1 cellular context compared by ENCODE assay signal in genomic region chr20:50282592-50283241, GRCh38.
TF ChIP-seq lines count a peak whose summit lies in the region.

No MANE protein-coding gene starts in this region.

TF ChIP-seq in IMR-90, 13 proteins besides CTCF, POLR2A, EP300 and RAD21 (continued from another document):
- TF ChIP-seq MXI1 (IDR thresholded peaks at IDR 0.05; ENCODE audit: borderline replicate concordance, low read depth, low read length): no peak
- TF ChIP-seq BHLHE40 (IDR thresholded peaks at IDR 0.05; ENCODE audit: low read depth, low read length): no peak
- TF ChIP-seq CHD1 (IDR thresholded peaks at IDR 0.05; ENCODE audit: low read depth, low read length): no peak
- TF ChIP-seq USF2 (IDR thresholded peaks at IDR 0.05; ENCODE audit: low read depth, low read length): no peak
- no peak for TF ChIP-seq FOS (IDR thresholded peaks at IDR 0.05; ENCODE audit: low read depth, low read length)
- no peak for TF ChIP-seq MAZ (IDR thresholded peaks at IDR 0.05; ENCODE audit: borderline replicate concordance, low read depth, low read length)
- no peak for TF ChIP-seq CEBPB (IDR thresholded peaks at IDR 0.05; ENCODE audit: low read depth, low read length)
- no peak for TF ChIP-seq RFX5 (IDR thresholded peaks at IDR 0.05; ENCODE audit: low read depth, low read length)
- no peak for TF ChIP-seq NFE2L2 (IDR thresholded peaks at IDR 0.05; ENCODE audit: low read depth, low read length)
